Comparison of ENCODE assay signal across 23 cellular contexts in genomic region chr14:85223667-85224066, GRCh38.
"Had no signal": no experiment of that assay in that cellular context is flagged by ENCODE, and none has a peak within 500 bp of the region (broad histone marks: within the 10 kb centered on the region; RNA-seq: fewer than 3 reads in every experiment).

No MANE protein-coding gene starts in this region.

- H3K27me3 Mint-ChIP-seq: activated CD4-positive, alpha-beta T cell treated with anti-CD3 and anti-CD28 coated beads, Interleukin-2, amount 10 ng/mL, durations not matched to agents 24 days and 14 days; activated CD8-positive, alpha-beta T cell treated with anti-CD3 and anti-CD28 coated beads for 36 hours; activated naive CD4-positive, alpha-beta T cell treated with anti-CD3 and anti-CD28 coated beads, Interleukin-2, amount 50 U/mL, for 24 hours; stimulated activated naive CD8-positive, alpha-beta T cell treated with anti-CD3 and anti-CD28 coated beads, Interleukin-15, amount 100 ng/mL, for 72 hours had no signal

- ATAC-seq: activated CD8-positive, alpha-beta T cell treated with anti-CD3 and anti-CD28 coated beads for 36 hours; body of pancreas; heart left ventricle; natural killer cell; pancreas; right cardiac atrium; stimulated activated effector memory CD8-positive, alpha-beta T cell treated with anti-CD3 and anti-CD28 coated beads, Interleukin-12 subunit alpha, Interleukin-12 subunit beta, amount 100 ng/mL, for 72 hours; stimulated activated naive CD8-positive, alpha-beta T cell treated with anti-CD3 and anti-CD28 coated beads, Interleukin-15, amount 100 ng/mL, for 72 hours had no signal

- H3K36me3 Mint-ChIP-seq: activated naive CD4-positive, alpha-beta T cell treated with anti-CD3 and anti-CD28 coated beads, Interleukin-2, amount 50 U/mL, for 24 hours; natural killer cell; stimulated activated effector memory CD8-positive, alpha-beta T cell treated with anti-CD3 and anti-CD28 coated beads, Interleukin-12 subunit alpha, Interleukin-12 subunit beta, amount 100 ng/mL, for 72 hours had no signal

- H3K4me1 Mint-ChIP-seq: activated CD4-positive, alpha-beta T cell treated with anti-CD3 and anti-CD28 coated beads, Interleukin-2, amount 10 ng/mL, durations not matched to agents 24 days and 14 days; activated naive CD4-positive, alpha-beta T cell treated with anti-CD3 and anti-CD28 coated beads, Interleukin-2, amount 50 U/mL, for 24 hours; stimulated activated effector memory CD8-positive, alpha-beta T cell treated with anti-CD3 and anti-CD28 coated beads, Interleukin-12 subunit alpha, Interleukin-12 subunit beta, amount 100 ng/mL, for 72 hours; stimulated activated naive CD8-positive, alpha-beta T cell treated with anti-CD3 and anti-CD28 coated beads, Interleukin-15, amount 100 ng/mL, for 72 hours had no signal

- H3K36me3 ChIP-seq: cardiac muscle cell, heart left ventricle, left ventricle myocardium inferior, neutrophil, pancreas, tibial nerve had no signal

- H3K27ac Mint-ChIP-seq: activated CD4-positive, alpha-beta T cell treated with anti-CD3 and anti-CD28 coated beads, Interleukin-2, amount 10 ng/mL, durations not matched to agents 24 days and 14 days; activated CD8-positive, alpha-beta T cell treated with anti-CD3 and anti-CD28 coated beads for 36 hours; activated naive CD4-positive, alpha-beta T cell treated with anti-CD3 and anti-CD28 coated beads, Interleukin-2, amount 50 U/mL, for 24 hours; natural killer cell; stimulated activated effector memory CD8-positive, alpha-beta T cell treated with anti-CD3 and anti-CD28 coated beads, Interleukin-12 subunit alpha, Interleukin-12 subunit beta, amount 100 ng/mL, for 72 hours; stimulated activated naive CD8-positive, alpha-beta T cell treated with anti-CD3 and anti-CD28 coated beads, Interleukin-15, amount 100 ng/mL, for 72 hours had no signal

- H3K9me3 ChIP-seq: body of pancreas, neutrophil, pancreas, tibial nerve had no signal

- DNase-seq: activated CD4-positive, alpha-beta T cell treated with anti-CD3 and anti-CD28 coated beads, Interleukin-2, amount 10 ng/mL, durations not matched to agents 24 days and 14 days; activated CD8-positive, alpha-beta T cell treated with anti-CD3 and anti-CD28 coated beads for 36 hours; activated gamma-delta T cell treated with Interleukin-2 at 50 U/mL for 16 hours; activated T-cell treated with anti-CD3 and anti-CD28 coated beads, Interleukin-2, amount 50 U/mL, for 1 hour; anterior cingulate cortex; body of pancreas; cortex of kidney; heart left ventricle; left ventricle myocardium inferior; mammary epithelial cell; midbrain; natural killer cell; pancreas; stimulated activated CD4-positive, alpha-beta T cell treated with anti-CD3 and anti-CD28 coated beads, Interleukin-1b, Interleukin-23, amount 100 ng/mL, for 48 hours; stimulated activated naive CD8-positive, alpha-beta T cell treated with anti-CD3 and anti-CD28 coated beads, Interleukin-15, amount 100 ng/mL, for 72 hours; T-helper 9 cell had no signal

- H3K27ac ChIP-seq: body of pancreas, cardiac muscle cell, heart left ventricle, left ventricle myocardium inferior, neutrophil, pancreas, skin epidermis, tibial nerve had no signal

- H3K4me3 Mint-ChIP-seq: activated CD4-positive, alpha-beta T cell treated with anti-CD3 and anti-CD28 coated beads, Interleukin-2, amount 10 ng/mL, durations not matched to agents 24 days and 14 days; activated CD8-positive, alpha-beta T cell treated with anti-CD3 and anti-CD28 coated beads for 36 hours; activated naive CD4-positive, alpha-beta T cell treated with anti-CD3 and anti-CD28 coated beads, Interleukin-2, amount 50 U/mL, for 24 hours; natural killer cell; stimulated activated effector memory CD8-positive, alpha-beta T cell treated with anti-CD3 and anti-CD28 coated beads, Interleukin-12 subunit alpha, Interleukin-12 subunit beta, amount 100 ng/mL, for 72 hours; stimulated activated naive CD8-positive, alpha-beta T cell treated with anti-CD3 and anti-CD28 coated beads, Interleukin-15, amount 100 ng/mL, for 72 hours had no signal

- H3K4me1 ChIP-seq: body of pancreas, heart left ventricle, left ventricle myocardium inferior, pancreas, tibial nerve had no signal

- H3K4me3 ChIP-seq: body of pancreas, cardiac muscle cell, heart left ventricle, left ventricle myocardium inferior, pancreas, skin epidermis, tibial nerve had no signal

- H3K27me3 ChIP-seq: body of pancreas, cardiac muscle cell, heart left ventricle, neutrophil, pancreas, tibial nerve had no signal
